ENCODE assay signal across 8 cellular contexts in the genomic region with DNA sequence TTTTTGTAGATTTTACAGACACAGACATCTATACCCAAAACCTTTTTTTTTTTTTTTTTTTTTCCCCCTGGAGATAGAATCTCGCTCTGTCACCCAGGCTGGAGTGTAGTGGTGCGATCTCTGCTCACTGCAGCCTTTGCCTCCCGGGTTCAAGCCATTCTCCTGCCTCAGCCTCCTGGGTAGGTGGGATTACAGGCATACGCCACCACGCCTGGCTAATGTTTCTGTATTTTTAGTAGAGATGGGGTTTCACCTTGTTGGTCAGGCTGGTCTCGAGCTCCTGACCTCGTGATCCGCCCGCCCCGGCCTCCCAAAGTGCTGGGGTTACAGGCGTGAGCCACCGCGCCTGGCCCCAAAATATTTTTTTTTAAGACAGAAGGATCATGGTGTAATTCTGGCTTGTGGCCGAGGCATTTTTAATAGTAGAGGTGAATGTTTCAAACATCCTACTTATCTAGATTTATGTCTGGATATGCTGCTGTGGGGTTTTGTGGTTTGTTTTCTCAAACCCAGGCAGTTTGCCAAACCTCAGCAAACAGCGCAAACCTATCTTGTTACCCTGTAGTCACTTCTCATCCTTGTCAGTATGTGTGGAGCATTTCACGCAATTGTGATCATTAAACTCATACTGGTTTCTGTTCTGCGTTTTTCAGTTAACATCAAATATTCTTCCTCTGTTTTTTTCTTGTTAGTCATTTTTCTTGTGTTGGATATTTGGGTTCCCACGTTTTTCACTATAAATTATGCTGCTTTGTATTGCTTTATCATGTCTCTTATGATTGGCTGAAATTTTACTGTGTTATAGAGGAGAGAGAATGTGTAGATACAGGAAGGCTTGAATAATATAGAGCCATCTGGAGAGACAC. TPM values are rescaled to one million over a fixed set of nuclear protein-coding genes. Genes with fewer than 3 reads are reported as not detected.
A peak's percentile ranks its signal among the peaks of the same experiment; 100 is the strongest.
DNase-seq lines count a peak whose midpoint lies in the region; ATAC-seq and TF ChIP-seq lines count a peak whose summit lies in the region.

No MANE protein-coding gene starts in this region.

- peaks cover 18% of the 10 kb centered on the region for H3K4me1 Mint-ChIP-seq in activated T-helper 17 cell treated with anti-CD3 and anti-CD28 coated beads, Interleukin-2, amount 50 U/mL, for 72 hours
- peaks cover 28 to 48% of the 10 kb centered on the region in 2 donors for H3K4me1 Mint-ChIP-seq in immature natural killer cell
- peaks cover 22% of the 10 kb centered on the region for H3K4me1 Mint-ChIP-seq in stimulated activated memory B cell treated with anti-CD40 and anti-IgM and Interleukin-4, amounts not matched to agents 10 μg/mL and 1 μg/mL and 100 μg/mL, for 72 hours

- ATAC-seq in HG03571 (IDR thresholded peaks at IDR 0.05; ENCODE audit: unreplicated experiment) = peak; percentile 58
- ATAC-seq in Panc1 = peak; percentile 86
- peak; percentile 94 for ATAC-seq in activated T-helper 17 cell treated with anti-CD3 and anti-CD28 coated beads, Interleukin-2, amount 50 U/mL, for 72 hours (replicated peaks)
- ATAC-seq in stimulated activated memory B cell treated with anti-CD40 and anti-IgM and Interleukin-4, amounts not matched to agents 10 μg/mL and 1 μg/mL and 100 μg/mL, for 72 hours = peak; percentile 80

- H3K36me3 ChIP-seq in Panc1 (ENCODE audit: control insufficient read depth, insufficient read depth, low read length) (peaks cover 26% of the 10 kb centered on the region), right atrium auricular region (peaks cover 47% of the 10 kb centered on the region)

- H3K27ac Mint-ChIP-seq in activated T-helper 17 cell treated with anti-CD3 and anti-CD28 coated beads, Interleukin-2, amount 50 U/mL, for 72 hours = peak overlapping the region; percentile 8
- H3K27ac Mint-ChIP-seq in immature natural killer cell = peak overlapping the region; percentile 69 to 88 (median 76)
- H3K27ac Mint-ChIP-seq in stimulated activated memory B cell treated with anti-CD40 and anti-IgM and Interleukin-4, amounts not matched to agents 10 μg/mL and 1 μg/mL and 100 μg/mL, for 72 hours = peak overlapping the region; percentile 31

- DNase-seq in GM10248 (ENCODE audit: extremely low spot score) (peak; percentile 43), Panc1 (ENCODE audit: low read depth, low spot score) (peak; percentile 78), immature natural killer cell (peak; percentile 66 to 80 (median 70)), pons (ENCODE audit: low spot score) (no peak), right atrium auricular region (ENCODE audit: low spot score) (no peak)

- H3K4me3 Mint-ChIP-seq in activated T-helper 17 cell treated with anti-CD3 and anti-CD28 coated beads, Interleukin-2, amount 50 U/mL, for 72 hours = peak overlapping the region; percentile 40
- peak overlapping the region; percentile 41 to 65 (median 51) for H3K4me3 Mint-ChIP-seq in immature natural killer cell
- H3K4me3 Mint-ChIP-seq in stimulated activated memory B cell treated with anti-CD40 and anti-IgM and Interleukin-4, amounts not matched to agents 10 μg/mL and 1 μg/mL and 100 μg/mL, for 72 hours = peak overlapping the region; percentile 31

- POLR2A ChIA-PET in GM10248 (lab: Yijun Ruan, JAX) (no interaction called here), Panc1 (lab: Charles Lee) (interaction anchor here (0.6 kb wide), 1 partner anchor 90 kb away, joined by 6 read pairs; no protein-coding TSS in a partner anchor)

- H3K9me3 ChIP-seq in Panc1 (ENCODE audit: control insufficient read depth, insufficient read depth, low read depth, low read length) (no peaks in the 10 kb centered on the region), right atrium auricular region (no peaks in the 10 kb centered on the region)

- H3K27me3 ChIP-seq in Panc1 (ENCODE audit: control insufficient read depth, insufficient read depth, low read length) = no peaks in the 10 kb centered on the region
- H3K27me3 ChIP-seq in right atrium auricular region = no peaks in the 10 kb centered on the region

- no peaks in the 10 kb centered on the region for H3K27me3 Mint-ChIP-seq in activated T-helper 17 cell treated with anti-CD3 and anti-CD28 coated beads, Interleukin-2, amount 50 U/mL, for 72 hours
- H3K27me3 Mint-ChIP-seq in immature natural killer cell (ENCODE audit: low read depth in 3 of 3) = peaks cover 0 to 2% (median 2%) of the 10 kb centered on the region in 3 donors
- no peaks in the 10 kb centered on the region for H3K27me3 Mint-ChIP-seq in stimulated activated memory B cell treated with anti-CD40 and anti-IgM and Interleukin-4, amounts not matched to agents 10 μg/mL and 1 μg/mL and 100 μg/mL, for 72 hours

- intact Hi-C loops in Panc1 (cut with micrococcal nuclease; ENCODE audit: unreplicated experiment) = no loop called here

- H3K36me3 Mint-ChIP-seq in activated T-helper 17 cell treated with anti-CD3 and anti-CD28 coated beads, Interleukin-2, amount 50 U/mL, for 72 hours (ENCODE audit: low read depth) = peaks cover 93% of the 10 kb centered on the region
- H3K36me3 Mint-ChIP-seq in immature natural killer cell = peaks cover 6 to 48% (median 20%) of the 10 kb centered on the region in 3 donors
- H3K36me3 Mint-ChIP-seq in stimulated activated memory B cell treated with anti-CD40 and anti-IgM and Interleukin-4, amounts not matched to agents 10 μg/mL and 1 μg/mL and 100 μg/mL, for 72 hours = peaks cover 48% of the 10 kb centered on the region

- TF ChIP-seq CTCF in GM10248 (IDR thresholded peaks at IDR 0.05; ENCODE audit: control extremely low read depth, extremely low read depth, low read depth, missing control alignments) = no peak
- TF ChIP-seq CTCF in Panc1 (IDR thresholded peaks at IDR 0.05) = no peak
- TF ChIP-seq CTCF in right atrium auricular region (IDR thresholded peaks at IDR 0.05) = no peak

- no TSS peak for BruUV-seq in Panc1 (replicated peaks; lab: Mats Ljungman, UMichigan)

- H3K9me3 Mint-ChIP-seq in activated T-helper 17 cell treated with anti-CD3 and anti-CD28 coated beads, Interleukin-2, amount 50 U/mL, for 72 hours = no peaks in the 10 kb centered on the region
- H3K9me3 Mint-ChIP-seq in immature natural killer cell = no peaks in the 10 kb centered on the region
- no peaks in the 10 kb centered on the region for H3K9me3 Mint-ChIP-seq in stimulated activated memory B cell treated with anti-CD40 and anti-IgM and Interleukin-4, amounts not matched to agents 10 μg/mL and 1 μg/mL and 100 μg/mL, for 72 hours

- peak overlapping the region; percentile 36; the same call in 1 of the 2 replicates for H3K27ac ChIP-seq in Panc1 (ENCODE audit: low read length)
- peak overlapping the region in 1 of 2 donors; percentile 11 for H3K27ac ChIP-seq in right atrium auricular region

- in situ Hi-C loops in Panc1 (cut with HindIII; ENCODE audit: low pct_unique_long_range_greater_than_20kb, low sequenced_read_pairs) = no loop called here

- CTCF ChIA-PET in GM10248 (lab: Yijun Ruan, JAX) (interaction anchor here (1.0 to 1.7 kb wide), 10 partner anchors 9 to 115 kb away, joined by 3 to 6 read pairs (median 4); no protein-coding TSS in a partner anchor), Panc1 (lab: Charles Lee) (interaction anchor here (0.7 kb wide), 1 partner anchor 646 kb away, joined by 3 read pairs; no protein-coding TSS in a partner anchor)

- peaks cover 17% of the 10 kb centered on the region for H3K4me1 ChIP-seq in Panc1 (ENCODE audit: control insufficient read depth, insufficient read depth, low read length)
- H3K4me1 ChIP-seq in right atrium auricular region = no peaks in the 10 kb centered on the region

- H3K4me3 ChIP-seq in Panc1 (ENCODE audit: low read depth in 2 of 2, low read length in 2 of 2) (no peak overlapping the region), right atrium auricular region (no peak overlapping the region)

RNA-seq across cellular contexts. Expression of a gene that starts 36.2 kb away (rescaled TPM):
- total RNA-seq in Panc1 (2021; ENCODE audit: unreplicated experiment) (19.7 TPM), right atrium auricular region (10 to 100 TPM; 25.5 to 28.0 TPM)
- 23.8 TPM for polyA plus RNA-seq in Panc1 (2012; ENCODE audit: insufficient read length)
- total RNA-seq in activated T-helper 17 cell treated with anti-CD3 and anti-CD28 coated beads, Interleukin-2, amount 50 U/mL, for 72 hours = 10 to 100 TPM; 13.6 to 22.2 TPM
- 1 to 10 TPM in 2 of 3 donors, under 1 TPM in 1; 0.93 to 4.0 (median 2.7) TPM for polyA plus RNA-seq in immature natural killer cell

RNA-seq across cellular contexts. Expression of a gene that starts 45.9 kb away (rescaled TPM):
- 152 TPM for total RNA-seq in Panc1 (2021; ENCODE audit: unreplicated experiment)
- polyA plus RNA-seq in Panc1 (2012; ENCODE audit: insufficient read length) = 230 TPM
- 100 to 1,000 TPM in 1 of 2 donors, 10 to 100 TPM in 1; 88.5 to 105 TPM for total RNA-seq in activated T-helper 17 cell treated with anti-CD3 and anti-CD28 coated beads, Interleukin-2, amount 50 U/mL, for 72 hours
- polyA plus RNA-seq in immature natural killer cell = 100 to 1,000 TPM; 120 to 175 (median 157) TPM
- total RNA-seq in right atrium auricular region = 10 to 100 TPM; 60.3 to 80.2 TPM

Comparison
In these comparisons a context has a peak if more than half of its experiments do, and no peak if none do; other contexts are left out.
1. DNase-seq: peak in GM10248 (single experiment), Panc1 (single experiment) and immature natural killer cell (3 of 3); none in pons (single experiment) and right atrium auricular region (single experiment).
2. H3K27ac Mint-ChIP-seq: peak in every context shown above with its lines; median percentile 76 in immature natural killer cell; 31 in stimulated activated memory B cell treated with anti-CD40 and anti-IgM and Interleukin-4, amounts not matched to agents 10 μg/mL and 1 μg/mL and 100 μg/mL, for 72 hours; 8 in activated T-helper 17 cell treated with anti-CD3 and anti-CD28 coated beads, Interleukin-2, amount 50 U/mL, for 72 hours.
3. Peak in every context shown above with its lines, with median percentiles within 50 percentile points of each other: ATAC-seq and H3K4me3 Mint-ChIP-seq.